In the genomic region with DNA sequence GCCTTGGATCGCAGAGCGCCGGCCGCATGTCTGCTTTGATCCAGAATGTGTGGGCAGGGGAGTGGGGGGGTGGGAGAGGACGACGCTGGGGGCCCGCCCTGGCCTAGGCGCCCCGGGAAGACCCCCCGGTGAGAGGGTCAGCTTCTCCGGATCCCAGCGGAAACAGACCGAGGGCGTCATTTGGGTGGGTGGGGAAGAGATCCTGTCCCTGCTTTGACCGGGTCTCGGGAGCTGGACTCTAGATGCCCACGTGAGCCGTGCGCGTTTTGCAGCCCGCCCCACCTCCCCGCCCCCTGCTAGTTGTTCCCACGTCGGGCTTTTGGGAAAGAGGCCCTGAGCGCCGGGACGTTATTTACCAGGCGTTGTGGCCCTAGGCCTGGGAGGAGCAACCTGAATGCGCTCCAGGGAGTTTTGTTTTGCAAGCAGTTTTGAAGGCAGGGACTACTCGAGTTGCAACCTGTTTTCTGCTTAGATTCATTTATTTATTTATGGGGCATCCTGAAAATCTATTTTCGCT, we compare ENCODE assay signal across 8 cellular contexts. TPM values are rescaled to one million over a fixed set of nuclear protein-coding genes. Genes with fewer than 3 reads are reported as not detected.
DNase-seq lines count a peak whose midpoint lies in the region; ATAC-seq and TF ChIP-seq lines count a peak whose summit lies in the region.

No MANE protein-coding gene starts in this region.

- ATAC-seq in GM18909 (IDR thresholded peaks at IDR 0.05; ENCODE audit: poor library complexity, unreplicated experiment) (no peak), GM21737 (IDR thresholded peaks at IDR 0.05; ENCODE audit: unreplicated experiment) (no peak)

- POLR2A ChIA-PET in GM10248 (lab: Yijun Ruan, JAX), result no interaction called here

- peaks cover 10% of the 10 kb centered on the region for H3K36me3 Mint-ChIP-seq in endodermal cell (ENCODE audit: low read depth)

- peak overlapping the region; percentile 83 for H3K9ac ChIP-seq in endodermal cell (ENCODE audit: extremely low read depth, low read length, poor library complexity, severe bottlenecking)

- CTCF ChIA-PET in GM10248 (lab: Yijun Ruan, JAX), result no interaction called here

- H3K9me3 ChIP-seq in endodermal cell (ENCODE audit: control insufficient read depth, low read length) (no peaks in the 10 kb centered on the region), mononuclear cell (ENCODE audit: low read depth, low read length) (no peaks in the 10 kb centered on the region)

- H3K27me3 Mint-ChIP-seq in endodermal cell (ENCODE audit: insufficient read depth), result peaks cover 20% of the 10 kb centered on the region

- no peak for TF ChIP-seq CTCF in GM10248 (IDR thresholded peaks at IDR 0.05; ENCODE audit: control extremely low read depth, extremely low read depth, low read depth, missing control alignments)
- no peak for TF ChIP-seq CTCF in endodermal cell (conservative IDR thresholded peaks at IDR 0.05)

- no peak overlapping the region for H3K27ac ChIP-seq in endodermal cell (ENCODE audit: low read depth, low read length)

- peak overlapping the region; percentile 93 for H3K27ac Mint-ChIP-seq in endodermal cell

- WGBS in endodermal cell (ENCODE audit: insufficient coverage in 1 of 2, insufficient read length in 1 of 2), 2 experiments, result 0% methylated on average over 1 to 31 of the region's 31 CpGs

- no peaks in the 10 kb centered on the region for H3K9me3 Mint-ChIP-seq in endodermal cell

- H3K4me1 Mint-ChIP-seq in endodermal cell, result peaks cover 44% of the 10 kb centered on the region

- H3K27me3 ChIP-seq in endodermal cell (ENCODE audit: control insufficient read depth, insufficient read depth, low read length, poor library complexity, severe bottlenecking) (peaks cover 11% of the 10 kb centered on the region), mononuclear cell (ENCODE audit: insufficient read depth, low read length) (peaks cover 85% of the 10 kb centered on the region)

- H3K36me3 ChIP-seq in endodermal cell (ENCODE audit: control insufficient read depth, insufficient read depth, low read length), result peaks cover 9% of the 10 kb centered on the region

- H3K4me3 Mint-ChIP-seq in endodermal cell, result peak overlapping the region; percentile 91

- H3K4me3 ChIP-seq in endodermal cell (ENCODE audit: low read length), result peak overlapping the region; percentile 90
- H3K4me3 ChIP-seq in mononuclear cell (ENCODE audit: low read length), result peak overlapping the region; percentile 33

- peak; percentile 20 for DNase-seq in GM10248 (ENCODE audit: extremely low spot score)
- DNase-seq in NCI-H2196 treated with DMSO at 0.1 percent for 48 hours (lab: John Stamatoyannopoulos, UW; ENCODE audit: unreplicated experiment), result peak; percentile 36
- DNase-seq in endodermal cell, result peak; percentile 93
- DNase-seq in CD1c-positive myeloid dendritic cell (ENCODE audit: extremely low spot score), result no peak
- DNase-seq in GF-D8 (lab: John Stamatoyannopoulos, UW), result no peak

- H3K4me1 ChIP-seq in endodermal cell (ENCODE audit: control insufficient read depth, insufficient read depth, low read length) (peaks cover 10% of the 10 kb centered on the region), mononuclear cell (ENCODE audit: insufficient read depth, low read length) (peaks cover 22% of the 10 kb centered on the region)

RNA-seq across cellular contexts. Expression of a gene that starts 1.5 kb away (rescaled TPM):
- 100 to 1,000 TPM; 123 to 152 TPM for total RNA-seq in endodermal cell
- polyA plus RNA-seq in endodermal cell (2013, experiment 1 of 2), result 41.5 TPM
- polyA plus RNA-seq in endodermal cell (2013, experiment 2 of 2), result 42.5 TPM
- 0.94 TPM for total RNA-seq in mononuclear cell

RNA-seq across cellular contexts. Expression of a gene that starts 47.1 kb away (rescaled TPM):
- 10 to 100 TPM; 13.9 to 19.5 TPM for total RNA-seq in endodermal cell
- polyA plus RNA-seq in endodermal cell (2013, experiment 1 of 2), result 20.5 TPM
- 18.6 TPM for polyA plus RNA-seq in endodermal cell (2013, experiment 2 of 2)
- 16.4 TPM for total RNA-seq in mononuclear cell

Comparison
In these comparisons a context has a peak if more than half of its experiments do, and no peak if none do; other contexts are left out.
1. DNase-seq: peak in GM10248 (single experiment), NCI-H2196 treated with DMSO at 0.1 percent for 48 hours (single experiment) and endodermal cell (single experiment); none in CD1c-positive myeloid dendritic cell (single experiment) and GF-D8 (single experiment).
2. RNA of a gene that starts 1.5 kb away (total RNA-seq): 123 to 152 TPM in endodermal cell; 0.94 TPM in mononuclear cell (single experiment); every median in the first group is over 10 times any median in the second.